In the genomic region with DNA sequence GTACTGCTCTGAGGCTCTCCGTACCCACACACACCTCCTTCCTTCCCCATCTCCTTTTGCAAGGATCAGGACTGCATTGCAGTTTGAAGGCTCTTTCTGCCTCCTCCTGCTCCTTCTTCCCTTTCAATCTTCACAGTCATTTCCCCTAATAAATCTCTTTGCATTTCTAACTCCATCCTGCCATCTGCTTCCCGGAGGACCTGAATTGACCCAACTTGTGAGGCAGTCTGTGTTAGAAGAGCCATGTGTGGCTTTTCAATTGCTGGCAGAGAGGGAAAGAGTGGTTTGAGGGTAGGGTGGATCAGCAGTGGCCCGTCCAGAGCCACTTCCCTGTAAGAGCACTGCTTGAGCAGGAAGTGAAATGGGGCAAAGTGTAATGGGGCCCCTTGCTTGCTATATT, we compare ENCODE assay signal across 14 cellular contexts.
"Had no signal": no experiment of that assay in that cellular context is flagged by ENCODE, and none has a peak within 500 bp of the region (broad histone marks: within the 10 kb centered on the region; RNA-seq: fewer than 3 reads in every experiment).

No MANE protein-coding gene starts in this region.

- H3K9me3 ChIP-seq: adrenal gland had no signal

- H3K36me3 ChIP-seq: adrenal gland, cardiac muscle cell, left ventricle myocardium inferior, tibial nerve had no signal

- DNase-seq: activated CD4-positive, alpha-beta T cell treated with anti-CD3 and anti-CD28 coated beads for 1 hour; activated CD4-positive, alpha-beta T cell treated with anti-CD3 and anti-CD28 coated beads, Interleukin-2, amount 50 U/mL, for 4 hours; activated T-cell treated with anti-CD3 and anti-CD28 coated beads, Interleukin-2, amount 50 U/mL, for 24 hours; kidney; left ventricle myocardium inferior; natural killer cell; stimulated activated CD4-positive, alpha-beta T cell treated with anti-CD3 and anti-CD28 coated beads, Interleukin-4, amount 100 ng/mL, for 1 hour; stimulated activated naive B cell treated with anti-CD40 and anti-IgM and Interleukin-4, amounts not matched to agents 10 μg/mL and 1 μg/mL and 100 μg/mL, for 72 hours; T-helper 9 cell had no signal

- H3K4me3 ChIP-seq: adrenal gland, cardiac muscle cell, dorsolateral prefrontal cortex, left ventricle myocardium inferior, skin epidermis, tibial nerve had no signal

- H3K27me3 ChIP-seq: adrenal gland, cardiac muscle cell, dorsolateral prefrontal cortex, tibial nerve had no signal

- H3K27ac ChIP-seq: cardiac muscle cell, left ventricle myocardium inferior, skin epidermis, tibial nerve had no signal

- ATAC-seq: natural killer cell had no signal
